ENCODE assay signal across 28 cellular contexts in genomic region chr4:8517946-8518345, GRCh38.
"Had no signal": no experiment of that assay in that cellular context is flagged by ENCODE, and none has a peak within 500 bp of the region (broad histone marks: within the 10 kb centered on the region; RNA-seq: fewer than 3 reads in every experiment).

No MANE protein-coding gene starts in this region.

- H3K27me3 Mint-ChIP-seq: activated naive CD8-positive, alpha-beta T cell; stimulated activated naive CD8-positive, alpha-beta T cell treated with anti-CD3 and anti-CD28 coated beads, Interleukin-15, Interleukin-2, amounts not matched to agents 100 ng/mL and 50 ng/mL, for 24 hours had no signal

- H3K36me3 ChIP-seq: adrenal gland, ascending aorta, cardiac muscle cell, colonic mucosa, heart left ventricle, neutrophil, ovary, prostate gland, sigmoid colon, spleen, upper lobe of right lung had no signal

- H3K27ac Mint-ChIP-seq: activated naive CD8-positive, alpha-beta T cell; brain; nephron; stimulated activated effector memory CD8-positive, alpha-beta T cell treated with anti-CD3 and anti-CD28 coated beads, Interleukin-12 subunit alpha, Interleukin-12 subunit beta, amount 100 ng/mL, for 72 hours; stimulated activated naive CD8-positive, alpha-beta T cell treated with anti-CD3 and anti-CD28 coated beads, Interleukin-15, Interleukin-2, amounts not matched to agents 100 ng/mL and 50 ng/mL, for 24 hours; T-helper 1 cell treated with Interleukin-12 subunit alpha and Interleukin-12 subunit beta and Interleukin-4 antibody, amounts not matched to agents 30 μg/mL and 1 μg/mL, for 36 hours had no signal

- H3K27me3 ChIP-seq: adrenal gland, ascending aorta, cardiac muscle cell, colonic mucosa, heart left ventricle, neutrophil, ovary, sigmoid colon, spleen, upper lobe of right lung had no signal

- H3K9me3 ChIP-seq: adrenal gland, colonic mucosa, neutrophil, ovary, prostate gland had no signal

- H3K4me1 ChIP-seq: adrenal gland, ascending aorta, colonic mucosa, heart left ventricle, prostate gland, sigmoid colon, upper lobe of right lung had no signal

- DNase-seq: activated CD4-positive, alpha-beta T cell treated with anti-CD3 and anti-CD28 coated beads for 48 hours; activated CD4-positive, alpha-beta T cell treated with anti-CD3 and anti-CD28 coated beads, Interleukin-2, amount 50 U/mL, for 48 hours; activated CD8-positive, alpha-beta memory T cell treated with anti-CD3 and anti-CD28 coated beads for 24 hours; activated effector memory CD4-positive, alpha-beta T cell treated with Interleukin-2 at 50 U/mL for 16 hours; activated naive CD4-positive, alpha-beta T cell treated with Interleukin-2 at 50 U/mL for 16 hours; adrenal gland; cerebellar nuclear complex; colonic mucosa; effector memory CD4-positive, alpha-beta T cell; retina; spleen; stimulated activated CD4-positive, alpha-beta T cell treated with anti-CD3 and anti-CD28 coated beads, Interleukin-4, amount 100 ng/mL, for 1 hour; T-helper 9 cell; upper lobe of right lung had no signal

- H3K4me3 ChIP-seq: adrenal gland, ascending aorta, cardiac muscle cell, colonic mucosa, heart left ventricle, ovary, prostate gland, sigmoid colon, spleen, upper lobe of right lung had no signal

- H3K4me3 Mint-ChIP-seq: activated naive CD8-positive, alpha-beta T cell; brain; nephron; stimulated activated effector memory CD8-positive, alpha-beta T cell treated with anti-CD3 and anti-CD28 coated beads, Interleukin-12 subunit alpha, Interleukin-12 subunit beta, amount 100 ng/mL, for 72 hours; stimulated activated naive CD8-positive, alpha-beta T cell treated with anti-CD3 and anti-CD28 coated beads, Interleukin-15, Interleukin-2, amounts not matched to agents 100 ng/mL and 50 ng/mL, for 24 hours; T-helper 1 cell treated with Interleukin-12 subunit alpha and Interleukin-12 subunit beta and Interleukin-4 antibody, amounts not matched to agents 30 μg/mL and 1 μg/mL, for 36 hours had no signal

- ATAC-seq: heart left ventricle; stimulated activated effector memory CD8-positive, alpha-beta T cell treated with anti-CD3 and anti-CD28 coated beads, Interleukin-12 subunit alpha, Interleukin-12 subunit beta, amount 100 ng/mL, for 72 hours; upper lobe of right lung had no signal

- H3K27ac ChIP-seq: adrenal gland, ascending aorta, cardiac muscle cell, colonic mucosa, heart left ventricle, neutrophil, prostate gland, sigmoid colon, upper lobe of right lung, VCaP had no signal

- H3K36me3 Mint-ChIP-seq: stimulated activated effector memory CD8-positive, alpha-beta T cell treated with anti-CD3 and anti-CD28 coated beads, Interleukin-12 subunit alpha, Interleukin-12 subunit beta, amount 100 ng/mL, for 72 hours had no signal

- H3K4me1 Mint-ChIP-seq: brain; nephron; stimulated activated effector memory CD8-positive, alpha-beta T cell treated with anti-CD3 and anti-CD28 coated beads, Interleukin-12 subunit alpha, Interleukin-12 subunit beta, amount 100 ng/mL, for 72 hours had no signal
